20 cellular contexts compared by ENCODE assay signal in genomic region chr7:87146740-87147386, GRCh38. TPM values are rescaled to one million over a fixed set of nuclear protein-coding genes. Genes with fewer than 3 reads are reported as not detected.
DNase-seq lines count a peak whose midpoint lies in the region; ATAC-seq, FAIRE-seq and TF ChIP-seq lines count a peak whose summit lies in the region.
"Had no signal": no experiment of that assay in that cellular context is flagged by ENCODE, and none has a peak within 500 bp of the region (broad histone marks: within the 10 kb centered on the region; RNA-seq: fewer than 3 reads in every experiment).

No MANE protein-coding gene starts in this region.

- DNase-seq in HepG2 (ENCODE audit: low spot score) (no peak), right lobe of liver (no peak), T-helper 1 cell (peak in 3 of 5 donors; percentile 2 to 10 (median 6)), mesenteric fat pad (ENCODE audit: low spot score) (peak; percentile 87), COLO668 (lab: John Stamatoyannopoulos, UW; ENCODE audit: unreplicated experiment) (no peak), mammary epithelial cell (no peak)
- DNase-seq in activated naive CD8-positive, alpha-beta T cell treated with anti-CD3 and anti-CD28 coated beads, Interleukin-2, amount 50 U/mL, for 24 hours = no peak
- DNase-seq: erythroblast; midbrain; NCI-H2081 treated with DMSO at 0.1 percent for 48 hours; NK-92 treated with Interleukin-12 subunit alpha and Interleukin-12 subunit beta, amount 100 ng/mL, for 24 hours; stimulated activated CD4-positive, alpha-beta T cell treated with anti-CD3 and anti-CD28 coated beads, Interleukin-2, amount 100 ng/mL, for 24 hours; T-helper 17 cell had no signal

- no peak overlapping the region for H3K4me3 Mint-ChIP-seq in activated naive CD8-positive, alpha-beta T cell treated with anti-CD3 and anti-CD28 coated beads, Interleukin-2, amount 50 U/mL, for 24 hours
- H3K4me3 Mint-ChIP-seq: activated T-helper 17 cell treated with anti-CD3 and anti-CD28 coated beads, Interleukin-2, amount 50 U/mL, for 72 hours; T-helper 17 cell had no signal

- no peak overlapping the region for H3K4me3 ChIP-seq in HepG2 (replicated peaks in 1 of 3; ENCODE audit: insufficient read depth in 1 of 3, low read depth in 2 of 3, low read length in 3 of 3)
- no peak overlapping the region for H3K4me3 ChIP-seq in right lobe of liver
- H3K4me3 ChIP-seq in mammary epithelial cell (replicated peaks in 1 of 3; ENCODE audit: insufficient read depth in 1 of 3, low read depth in 2 of 3, low read length in 3 of 3) = no peak overlapping the region
- H3K4me3 ChIP-seq: dorsolateral prefrontal cortex had no signal

- no peaks in the 10 kb centered on the region for H3K27me3 Mint-ChIP-seq in activated naive CD8-positive, alpha-beta T cell treated with anti-CD3 and anti-CD28 coated beads, Interleukin-2, amount 50 U/mL, for 24 hours
- H3K27me3 Mint-ChIP-seq: activated T-helper 17 cell treated with anti-CD3 and anti-CD28 coated beads, Interleukin-2, amount 50 U/mL, for 72 hours; T-helper 17 cell had no signal

- H2AFZ ChIP-seq in HepG2 (ENCODE audit: low read length) = no peak overlapping the region
- H2AFZ ChIP-seq in mammary epithelial cell (ENCODE audit: low read depth, low read length) = no peak overlapping the region

- POLR2A ChIA-PET in HepG2 (lab: Yijun Ruan, JAX) = no interaction called here

- BruUV-seq in HepG2 (replicated peaks; lab: Mats Ljungman, UMichigan) (no TSS peak), mammary epithelial cell (replicated peaks; lab: Mats Ljungman, UMichigan) (no TSS peak)

- H3K27me3 ChIP-seq in HepG2 (ENCODE audit: control insufficient read depth in 1 of 2, insufficient read depth in 2 of 2, low read length in 2 of 2) = peaks cover 0 to 4% of the 10 kb centered on the region in 2 experiments; a peak in 1 of 5 replicates
- H3K27me3 ChIP-seq in right lobe of liver = no peaks in the 10 kb centered on the region
- no peaks in the 10 kb centered on the region for H3K27me3 ChIP-seq in mammary epithelial cell (ENCODE audit: insufficient read depth, low read length)
- H3K27me3 ChIP-seq: dorsolateral prefrontal cortex, neutrophil had no signal

- no peaks in the 10 kb centered on the region for H3K9me3 ChIP-seq in HepG2 (ENCODE audit: low read length)
- H3K9me3 ChIP-seq in right lobe of liver = no peaks in the 10 kb centered on the region
- no peaks in the 10 kb centered on the region for H3K9me3 ChIP-seq in mammary epithelial cell (replicated peaks; ENCODE audit: insufficient read depth, low read length)
- H3K9me3 ChIP-seq: neutrophil had no signal

- H3K27ac ChIP-seq in HepG2 (ENCODE audit: extremely low read length, insufficient read depth, low read length) (no peak overlapping the region), right lobe of liver (no peak overlapping the region), mammary epithelial cell (ENCODE audit: insufficient read depth, low read depth, low read length) (no peak overlapping the region)
- H3K27ac ChIP-seq: neutrophil had no signal

- no peak for TF ChIP-seq CTCF in HepG2 (CRISPR knock-in tag; IDR thresholded peaks at IDR 0.05)
- no peak for TF ChIP-seq CTCF in right lobe of liver (IDR thresholded peaks at IDR 0.05)
- TF ChIP-seq CTCF in mammary epithelial cell (conservative IDR thresholded peaks at IDR 0.05 in 1 of 2, IDR thresholded peaks at IDR 0.05 in 1 of 2; ENCODE audit: extremely low read depth in 1 of 2, insufficient read depth in 1 of 2, low read depth in 1 of 2, low read length in 2 of 2) = no peak

- FAIRE-seq in HepG2 (lab: Jason Lieb, UNC) = no peak
- FAIRE-seq: bronchial epithelial cell, GM19239, islet of Langerhans had no signal

- intact Hi-C loops in HepG2 (cut with micrococcal nuclease; ENCODE audit: unreplicated experiment) (no loop called here), right lobe of liver (cut with DNase I) (loop anchor here in 1 of 2 donors (10.0 kb wide), 1 partner anchor 212 kb away; no protein-coding TSS in a partner anchor), mammary epithelial cell (cut with micrococcal nuclease) (no loop called here)

- H3K4me2 ChIP-seq in HepG2 (ENCODE audit: low read depth, low read length) (peak overlapping the region; percentile 19; the same call in 1 of the 2 replicates), mammary epithelial cell (ENCODE audit: insufficient read depth, low read depth, low read length) (no peak overlapping the region)

- peaks cover 13% of the 10 kb centered on the region; the same call in 1 of the 2 replicates for H3K4me1 ChIP-seq in HepG2 (ENCODE audit: insufficient read depth, low read length)
- peaks cover 0 to 6% (median 0%) of the 10 kb centered on the region in 4 donors for H3K4me1 ChIP-seq in right lobe of liver
- peaks cover 9% of the 10 kb centered on the region for H3K4me1 ChIP-seq in mammary epithelial cell (ENCODE audit: insufficient read depth, low read length)

- no peaks in the 10 kb centered on the region for H3K9me3 Mint-ChIP-seq in activated naive CD8-positive, alpha-beta T cell treated with anti-CD3 and anti-CD28 coated beads, Interleukin-2, amount 50 U/mL, for 24 hours
- H3K9me3 Mint-ChIP-seq: activated T-helper 17 cell treated with anti-CD3 and anti-CD28 coated beads, Interleukin-2, amount 50 U/mL, for 72 hours had no signal

- H3K36me3 ChIP-seq in HepG2 (replicated peaks in 1 of 2; ENCODE audit: control insufficient read depth in 1 of 2, insufficient read depth in 2 of 2, low read length in 2 of 2) (no peaks in the 10 kb centered on the region), right lobe of liver (no peaks in the 10 kb centered on the region), mammary epithelial cell (ENCODE audit: insufficient read depth, low read length) (no peaks in the 10 kb centered on the region)
- H3K36me3 ChIP-seq: neutrophil had no signal

- no peak overlapping the region for H3K9ac ChIP-seq in HepG2 (ENCODE audit: insufficient read depth, low read depth, low read length)
- H3K9ac ChIP-seq in mammary epithelial cell (ENCODE audit: insufficient read depth, low read length) = no peak overlapping the region

- CTCF ChIA-PET in HepG2 (lab: Yijun Ruan, JAX; ENCODE audit: low intra/inter-chr PET ratio, low total read pairs) = no interaction called here
- CTCF ChIA-PET in mammary epithelial cell (lab: Charles Lee; ENCODE audit: low non-redundant PET) = no interaction called here

- 65% methylated on average over 17 of the region's 25 CpGs for WGBS in HepG2 (ENCODE audit: low lambda C conversion rate)
- 66% methylated on average over 11 of the region's 25 CpGs for WGBS in right lobe of liver (ENCODE audit: insufficient coverage, low coverage, low lambda C conversion rate, missing lambda C conversion rate)
- WGBS in mammary epithelial cell (ENCODE audit: low coverage, missing lambda C conversion rate) = 80% methylated on average over 13 of the region's 25 CpGs

- TF ChIP-seq POLR2A in HepG2 (IDR thresholded peaks at IDR 0.05; ENCODE audit: insufficient read depth in 1 of 2, low read depth in 2 of 2, low read length in 2 of 2) = no peak
- no peak for TF ChIP-seq POLR2A in right lobe of liver (IDR thresholded peaks at IDR 0.05)

- dilution Hi-C loops in mammary epithelial cell (cut with HindIII; ENCODE audit: low sequenced_read_pairs) = no loop called here

- TF ChIP-seq RAD21 in HepG2 (CRISPR knock-in tag; IDR thresholded peaks at IDR 0.05) = no peak

- ATAC-seq in HepG2 (no peak; the same call in 2 of the 3 replicates), right lobe of liver (no peak), GM18517 (IDR thresholded peaks at IDR 0.05; ENCODE audit: unreplicated experiment) (no peak)
- no peak for ATAC-seq in activated naive CD8-positive, alpha-beta T cell treated with anti-CD3 and anti-CD28 coated beads, Interleukin-2, amount 50 U/mL, for 24 hours
- ATAC-seq: activated T-helper 17 cell treated with anti-CD3 and anti-CD28 coated beads, Interleukin-2, amount 50 U/mL, for 72 hours; T-helper 17 cell had no signal

- H4K20me1 ChIP-seq in HepG2 (ENCODE audit: insufficient read depth, low read length) (no peaks in the 10 kb centered on the region), mammary epithelial cell (ENCODE audit: insufficient read depth, low read length) (no peaks in the 10 kb centered on the region)

- peaks cover 9% of the 10 kb centered on the region for H3K4me1 Mint-ChIP-seq in activated naive CD8-positive, alpha-beta T cell treated with anti-CD3 and anti-CD28 coated beads, Interleukin-2, amount 50 U/mL, for 24 hours

- in situ Hi-C loops in HepG2 (cut with HindIII; ENCODE audit: extremely low pct_ligation_motif_present, low pct_unique_long_range_greater_than_20kb) (no loop called here), mammary epithelial cell (cut with MboI; ENCODE audit: low sequenced_read_pairs in 2 of 2) (loop anchor here in 1 of 2 donors (10.0 kb wide), 1 partner anchor 212 kb away; no protein-coding TSS in a partner anchor)

- H3K27ac Mint-ChIP-seq in activated naive CD8-positive, alpha-beta T cell treated with anti-CD3 and anti-CD28 coated beads, Interleukin-2, amount 50 U/mL, for 24 hours = no peak overlapping the region
- H3K27ac Mint-ChIP-seq: T-helper 17 cell had no signal

- TF ChIP-seq EP300 in HepG2 (IDR thresholded peaks at IDR 0.05; ENCODE audit: low read depth in 2 of 2, low read length in 2 of 2) (no peak), HepG2 (CRISPR knock-in tag; IDR thresholded peaks at IDR 0.05; ENCODE audit: borderline replicate concordance) (no peak)

- H3K79me2 ChIP-seq in HepG2 (ENCODE audit: insufficient read depth, low read length) = no peaks in the 10 kb centered on the region
- no peaks in the 10 kb centered on the region for H3K79me2 ChIP-seq in mammary epithelial cell (ENCODE audit: insufficient read depth, low read length)

- H3K36me3 Mint-ChIP-seq in activated naive CD8-positive, alpha-beta T cell treated with anti-CD3 and anti-CD28 coated beads, Interleukin-2, amount 50 U/mL, for 24 hours (ENCODE audit: low read depth) = peaks cover under 1% of the 10 kb centered on the region

RNA-seq across cellular contexts. Expression of gene DMTF1, which starts 5.4 kb away (rescaled TPM):
- total RNA-seq in HepG2 (2016; rRNA removed; fragmentation: Illumina TruSeq; extraction: Trizol) = 17.9 and 45.8 TPM in 2 replicates
- 8.9 and 13.1 TPM in 2 replicates for total RNA-seq in HepG2 (2016; cell fraction: cytosol; rRNA removed; fragmentation: Illumina TruSeq; extraction: Trizol; ENCODE audit: low read depth)
- total RNA-seq in HepG2 (2016; cell fraction: insoluble cytoplasmic fraction; rRNA removed; fragmentation: Illumina TruSeq; extraction: Trizol) = 16.8 and 39.0 TPM in 2 replicates
- 11.4 and 12.3 TPM in 2 replicates for total RNA-seq in HepG2 (2016; cell fraction: membrane; rRNA removed; fragmentation: Illumina TruSeq; extraction: Trizol)
- total RNA-seq in HepG2 (2016; cell fraction: nucleus; rRNA removed; fragmentation: Illumina TruSeq; extraction: Trizol) = 120 and 143 TPM in 2 replicates
- polyA plus RNA-seq in HepG2 (2011; rRNA removed) = 111 and 132 TPM in 2 replicates
- polyA plus RNA-seq in HepG2 (2011; cell fraction: cytosol; rRNA removed) = 17.2 and 21.7 TPM in 2 replicates
- polyA plus RNA-seq in HepG2 (2011; cell fraction: nucleus; rRNA removed) = 295 and 299 TPM in 2 replicates
- polyA plus RNA-seq in HepG2 (2012) = 27.6 and 31.1 TPM in 2 replicates
- polyA plus RNA-seq in HepG2 (2016; cell fraction: cytosol; fragmentation: Illumina TruSeq; extraction: Trizol; ENCODE audit: low read depth) = 1.1 and 2.1 TPM in 2 replicates
- 14.5 and 17.7 TPM in 2 replicates for polyA plus RNA-seq in HepG2 (2016; cell fraction: insoluble cytoplasmic fraction; fragmentation: Illumina TruSeq; extraction: Trizol; ENCODE audit: low read depth)
- 2.9 and 3.0 TPM in 2 replicates for polyA plus RNA-seq in HepG2 (2016; cell fraction: membrane; fragmentation: Illumina TruSeq; extraction: Trizol; ENCODE audit: low read depth)
- polyA plus RNA-seq in HepG2 (2016; cell fraction: nucleus; fragmentation: Illumina TruSeq; extraction: Trizol; ENCODE audit: insufficient read depth, low read depth) = 167 and 192 TPM in 2 replicates
- polyA minus RNA-seq in HepG2 (2011; rRNA and poly(A)+ RNA removed; ENCODE audit: low replicate concordance) = 63.7 and 73.9 TPM in 2 replicates
- 19.5 and 24.6 TPM in 2 replicates for polyA minus RNA-seq in HepG2 (2011; cell fraction: cytosol; rRNA and poly(A)+ RNA removed)
- 527 and 550 TPM in 2 replicates for polyA minus RNA-seq in HepG2 (2011; cell fraction: nucleus; rRNA and poly(A)+ RNA removed)
- 10 to 100 TPM; 16.7 to 28.1 (median 22.2) TPM for total RNA-seq in right lobe of liver
- total RNA-seq in mesenteric fat pad = 53.9 TPM
- total RNA-seq in mammary epithelial cell = 10 to 100 TPM; 52.4 to 53.2 TPM
- polyA plus RNA-seq in mammary epithelial cell = 25.1 TPM
- polyA minus RNA-seq in mammary epithelial cell = 76.9 TPM

Comparison
In these comparisons a context has a peak if more than half of its experiments do, and no peak if none do; other contexts are left out.
1. DNase-seq: peak in T-helper 1 cell (3 of 5) and mesenteric fat pad (single experiment); none in HepG2 (single experiment), right lobe of liver (0 of 3), COLO668 (single experiment), mammary epithelial cell (single experiment) and activated naive CD8-positive, alpha-beta T cell treated with anti-CD3 and anti-CD28 coated beads, Interleukin-2, amount 50 U/mL, for 24 hours (single experiment).